ENCODE assay signal across 3 cellular contexts in the genomic region with DNA sequence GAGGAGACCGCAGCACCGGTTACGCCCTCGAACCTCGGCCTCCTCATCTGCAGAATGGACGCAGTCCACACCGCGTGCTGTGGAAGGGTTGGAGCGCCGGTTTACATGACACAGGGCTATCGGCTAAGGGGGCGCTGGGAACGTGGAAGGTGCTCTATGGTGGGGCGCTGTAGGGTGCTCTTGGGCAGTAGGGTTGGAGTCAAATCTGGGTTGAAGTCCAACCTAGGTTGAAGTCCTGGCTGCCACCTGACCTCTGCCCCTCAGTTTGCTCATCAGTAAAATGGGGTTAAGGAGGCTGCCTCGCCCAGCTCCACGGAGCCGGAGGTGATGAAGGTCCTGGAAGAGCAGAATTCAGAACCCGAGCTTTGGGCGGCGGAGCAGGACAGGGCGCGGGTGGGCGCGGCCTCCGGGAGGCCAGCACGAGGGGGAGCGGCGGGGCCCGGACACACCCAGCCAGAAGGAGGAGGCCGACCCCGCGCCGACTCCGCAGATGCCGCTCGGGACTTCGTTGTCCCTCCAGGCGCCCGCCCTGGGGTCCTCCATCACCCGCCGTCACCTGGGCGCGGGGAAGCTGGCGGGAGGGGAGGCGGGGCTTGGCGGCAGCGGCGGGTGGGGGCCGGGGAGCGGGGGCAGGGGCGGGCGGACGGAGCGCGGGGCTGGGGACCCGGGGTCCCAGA.
TF ChIP-seq lines count a peak whose summit lies in the region.

No MANE protein-coding gene starts in this region.

TF ChIP-seq in A549, 52 proteins besides CTCF, POLR2A, EP300 and RAD21 (continues in another document):
- TF ChIP-seq NPAS2 (CRISPR knock-in tag; IDR thresholded peaks at IDR 0.05; ENCODE audit: borderline replicate concordance) = no peak
- no peak for TF ChIP-seq GATA3 (IDR thresholded peaks at IDR 0.05; ENCODE audit: borderline replicate concordance)
- 0 out of 2 replicates have a peak, but pooled peaks have one; percentile 42 for TF ChIP-seq HDAC2 (IDR thresholded peaks at IDR 0.05)
- no peak for TF ChIP-seq HOXB5 (CRISPR knock-in tag; IDR thresholded peaks at IDR 0.05)
- peak; percentile 86 for TF ChIP-seq KDM1A (IDR thresholded peaks at IDR 0.05; ENCODE audit: low read depth)
- no peak for TF ChIP-seq CHD2 (IDR thresholded peaks at IDR 0.05; ENCODE audit: low read length, partially characterized antibody)
- TF ChIP-seq ZNF302 (CRISPR knock-in tag; IDR thresholded peaks at IDR 0.05) = no peak
- TF ChIP-seq, protein P1, sequence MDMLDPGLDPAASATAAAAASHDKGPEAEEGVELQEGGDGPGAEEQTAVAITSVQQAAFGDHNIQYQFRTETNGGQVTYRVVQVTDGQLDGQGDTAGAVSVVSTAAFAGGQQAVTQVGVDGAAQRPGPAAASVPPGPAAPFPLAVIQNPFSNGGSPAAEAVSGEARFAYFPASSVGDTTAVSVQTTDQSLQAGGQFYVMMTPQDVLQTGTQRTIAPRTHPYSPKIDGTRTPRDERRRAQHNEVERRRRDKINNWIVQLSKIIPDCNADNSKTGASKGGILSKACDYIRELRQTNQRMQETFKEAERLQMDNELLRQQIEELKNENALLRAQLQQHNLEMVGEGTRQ (IDR thresholded peaks at IDR 0.05) = no peak
- 0 out of 2 replicates have a peak, but pooled peaks have one; percentile 39 for TF ChIP-seq ESRRA (IDR thresholded peaks at IDR 0.05; ENCODE audit: borderline replicate concordance, low read length)
- no peak for TF ChIP-seq FOSB (CRISPR knock-in tag; IDR thresholded peaks at IDR 0.05)
- no peak for TF ChIP-seq JUNB (IDR thresholded peaks at IDR 0.05)
- TF ChIP-seq TFCP2L1 (CRISPR knock-in tag; IDR thresholded peaks at IDR 0.05) = peak; percentile 46; the same call in 1 of the 2 replicates
- no peak for TF ChIP-seq HOXA7 (CRISPR knock-in tag; IDR thresholded peaks at IDR 0.05)
- TF ChIP-seq RFX5 (IDR thresholded peaks at IDR 0.05) = no peak
- TF ChIP-seq POLR2AphosphoS2 (conservative IDR thresholded peaks at IDR 0.05; ENCODE audit: low read length) = no peak
- TF ChIP-seq, protein P2, sequence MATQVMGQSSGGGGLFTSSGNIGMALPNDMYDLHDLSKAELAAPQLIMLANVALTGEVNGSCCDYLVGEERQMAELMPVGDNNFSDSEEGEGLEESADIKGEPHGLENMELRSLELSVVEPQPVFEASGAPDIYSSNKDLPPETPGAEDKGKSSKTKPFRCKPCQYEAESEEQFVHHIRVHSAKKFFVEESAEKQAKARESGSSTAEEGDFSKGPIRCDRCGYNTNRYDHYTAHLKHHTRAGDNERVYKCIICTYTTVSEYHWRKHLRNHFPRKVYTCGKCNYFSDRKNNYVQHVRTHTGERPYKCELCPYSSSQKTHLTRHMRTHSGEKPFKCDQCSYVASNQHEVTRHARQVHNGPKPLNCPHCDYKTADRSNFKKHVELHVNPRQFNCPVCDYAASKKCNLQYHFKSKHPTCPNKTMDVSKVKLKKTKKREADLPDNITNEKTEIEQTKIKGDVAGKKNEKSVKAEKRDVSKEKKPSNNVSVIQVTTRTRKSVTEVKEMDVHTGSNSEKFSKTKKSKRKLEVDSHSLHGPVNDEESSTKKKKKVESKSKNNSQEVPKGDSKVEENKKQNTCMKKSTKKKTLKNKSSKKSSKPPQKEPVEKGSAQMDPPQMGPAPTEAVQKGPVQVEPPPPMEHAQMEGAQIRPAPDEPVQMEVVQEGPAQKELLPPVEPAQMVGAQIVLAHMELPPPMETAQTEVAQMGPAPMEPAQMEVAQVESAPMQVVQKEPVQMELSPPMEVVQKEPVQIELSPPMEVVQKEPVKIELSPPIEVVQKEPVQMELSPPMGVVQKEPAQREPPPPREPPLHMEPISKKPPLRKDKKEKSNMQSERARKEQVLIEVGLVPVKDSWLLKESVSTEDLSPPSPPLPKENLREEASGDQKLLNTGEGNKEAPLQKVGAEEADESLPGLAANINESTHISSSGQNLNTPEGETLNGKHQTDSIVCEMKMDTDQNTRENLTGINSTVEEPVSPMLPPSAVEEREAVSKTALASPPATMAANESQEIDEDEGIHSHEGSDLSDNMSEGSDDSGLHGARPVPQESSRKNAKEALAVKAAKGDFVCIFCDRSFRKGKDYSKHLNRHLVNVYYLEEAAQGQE (IDR thresholded peaks at IDR 0.05) = no peak
- TF ChIP-seq, protein P3, sequence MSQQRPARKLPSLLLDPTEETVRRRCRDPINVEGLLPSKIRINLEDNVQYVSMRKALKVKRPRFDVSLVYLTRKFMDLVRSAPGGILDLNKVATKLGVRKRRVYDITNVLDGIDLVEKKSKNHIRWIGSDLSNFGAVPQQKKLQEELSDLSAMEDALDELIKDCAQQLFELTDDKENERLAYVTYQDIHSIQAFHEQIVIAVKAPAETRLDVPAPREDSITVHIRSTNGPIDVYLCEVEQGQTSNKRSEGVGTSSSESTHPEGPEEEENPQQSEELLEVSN (IDR thresholded peaks at IDR 0.05; ENCODE audit: borderline replicate concordance, low read depth) = 0 out of 2 replicates have a peak, but pooled peaks have one; percentile 16
- TF ChIP-seq NR3C1 (IDR thresholded peaks at IDR 0.05) = no peak
- no peak for TF ChIP-seq SREBF2 (IDR thresholded peaks at IDR 0.05)
- TF ChIP-seq EHF (CRISPR knock-in tag; IDR thresholded peaks at IDR 0.05) = no peak

TF ChIP-seq in GM23338, 12 proteins besides CTCF, POLR2A, EP300 and RAD21:
- TF ChIP-seq NANOG (IDR thresholded peaks at IDR 0.05; ENCODE audit: borderline replicate concordance) = no peak
- TF ChIP-seq EZH2 (IDR thresholded peaks at IDR 0.05; ENCODE audit: low read depth, unreplicated experiment) = no peak
- TF ChIP-seq POLR2AphosphoS5 (IDR thresholded peaks at IDR 0.05; ENCODE audit: low read depth) = no peak
- TF ChIP-seq, protein P4, sequence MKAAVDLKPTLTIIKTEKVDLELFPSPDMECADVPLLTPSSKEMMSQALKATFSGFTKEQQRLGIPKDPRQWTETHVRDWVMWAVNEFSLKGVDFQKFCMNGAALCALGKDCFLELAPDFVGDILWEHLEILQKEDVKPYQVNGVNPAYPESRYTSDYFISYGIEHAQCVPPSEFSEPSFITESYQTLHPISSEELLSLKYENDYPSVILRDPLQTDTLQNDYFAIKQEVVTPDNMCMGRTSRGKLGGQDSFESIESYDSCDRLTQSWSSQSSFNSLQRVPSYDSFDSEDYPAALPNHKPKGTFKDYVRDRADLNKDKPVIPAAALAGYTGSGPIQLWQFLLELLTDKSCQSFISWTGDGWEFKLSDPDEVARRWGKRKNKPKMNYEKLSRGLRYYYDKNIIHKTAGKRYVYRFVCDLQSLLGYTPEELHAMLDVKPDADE (IDR thresholded peaks at IDR 0.05) = no peak
- no peak for TF ChIP-seq ZNF331 (CRISPR knock-in tag; IDR thresholded peaks at IDR 0.05; ENCODE audit: low read depth)
- TF ChIP-seq, protein P2 (IDR thresholded peaks at IDR 0.05; ENCODE audit: unreplicated experiment) = no peak
TF ChIP-seq in GM23338: peak in this region for 0.

TF ChIP-seq in GM12878, 131 proteins besides CTCF, POLR2A, EP300 and RAD21:
- TF ChIP-seq NFYA (IDR thresholded peaks at IDR 0.05; ENCODE audit: borderline replicate concordance, low read depth, low read length) (no peak), CHD2 (IDR thresholded peaks at IDR 0.05; ENCODE audit: borderline replicate concordance, low read depth, low read length) (no peak), ZNF274 (IDR thresholded peaks at IDR 0.05; ENCODE audit: insufficient read depth, insufficient read length) (no peak), BMI1 (IDR thresholded peaks at IDR 0.05; ENCODE audit: borderline replicate concordance) (no peak), MEF2B (IDR thresholded peaks at IDR 0.05; ENCODE audit: partially characterized antibody, poor library complexity, severe bottlenecking) (no peak), TCF3 (IDR thresholded peaks at IDR 0.05; ENCODE audit: borderline replicate concordance, insufficient read depth, low read depth, low read length) (no peak), ZZZ3 (IDR thresholded peaks at IDR 0.05; ENCODE audit: control insufficient read depth, insufficient read length, low read depth) (no peak), BRCA1 (IDR thresholded peaks at IDR 0.05; ENCODE audit: low read depth, low read length) (no peak), CHD4 (IDR thresholded peaks at IDR 0.05) (no peak)
